Comparison of ENCODE assay signal across 13 cellular contexts in genomic region chr9:87107072-87107471, GRCh38.
A peak's percentile ranks its signal among the peaks of the same experiment; 100 is the strongest.
DNase-seq lines count a peak whose midpoint lies in the region; ATAC-seq, FAIRE-seq and TF ChIP-seq lines count a peak whose summit lies in the region.
"Had no signal": no experiment of that assay in that cellular context is flagged by ENCODE, and none has a peak within 500 bp of the region (broad histone marks: within the 10 kb centered on the region; RNA-seq: fewer than 3 reads in every experiment).

No MANE protein-coding gene starts in this region.

- in situ Hi-C loops in GM12878 (cut with MboI), result no loop called here

- TF ChIP-seq RAD21 in GM12878 (IDR thresholded peaks at IDR 0.05; ENCODE audit: insufficient read depth, low read depth, low read length), result peak; percentile 33; the same call in 1 of the 2 replicates

- intact Hi-C loops in GM12878 (cut with micrococcal nuclease; ENCODE audit: unreplicated experiment), result loop anchor here (2.0 to 10.0 kb wide), 2 partner anchors 218 to 622 kb away; no protein-coding TSS in a partner anchor
- intact Hi-C loops in adrenal gland (cut with DNase I), result no loop called here
- intact Hi-C loops in right cardiac atrium (cut with DNase I), result no loop called here

- H3K27me3 Mint-ChIP-seq in HFFc6 (ENCODE audit: insufficient read depth), result no peaks in the 10 kb centered on the region; the same call in 1 of the 2 replicates

- H3K79me2 ChIP-seq in GM12878 (ENCODE audit: control insufficient read depth, insufficient read depth, low read length) (no peaks in the 10 kb centered on the region), keratinocyte (ENCODE audit: control insufficient read depth, insufficient read depth, low read length) (no peaks in the 10 kb centered on the region)

- no peaks in the 10 kb centered on the region for H3K4me1 ChIP-seq in GM12878 (ENCODE audit: control insufficient read depth, insufficient read depth, low read length)
- peaks cover 22% of the 10 kb centered on the region for H3K4me1 ChIP-seq in keratinocyte (ENCODE audit: control insufficient read depth, extremely low read depth, insufficient read depth, low read length)
- H3K4me1 ChIP-seq in adrenal gland (replicated peaks in 1 of 2), result no peaks in the 10 kb centered on the region
- peaks cover 3% of the 10 kb centered on the region for H3K4me1 ChIP-seq in right cardiac atrium (ENCODE audit: control insufficient read depth, insufficient read depth, low read length)

- SMC1A ChIA-PET in GM12878 (lab: Charles Lee; ENCODE audit: uncharacterized antibody, unreplicated experiment), result interaction anchor here (1.0 kb wide), 1 partner anchor 218 kb away, joined by 6 read pairs; no protein-coding TSS in a partner anchor

- H3K36me3 Mint-ChIP-seq in HFFc6 (ENCODE audit: low read depth), result no peaks in the 10 kb centered on the region; the same call in 1 of the 2 replicates
- H3K36me3 Mint-ChIP-seq: memory B cell had no signal

- H3K9me3 ChIP-seq in GM12878 (replicated peaks; ENCODE audit: control insufficient read depth, insufficient read depth, low read length) (no peaks in the 10 kb centered on the region), keratinocyte (ENCODE audit: control insufficient read depth, low read depth, low read length) (no peaks in the 10 kb centered on the region), adrenal gland (replicated peaks in 1 of 3) (no peaks in the 10 kb centered on the region), right cardiac atrium (ENCODE audit: control insufficient read depth, low read length) (no peaks in the 10 kb centered on the region)
- H3K9me3 ChIP-seq: thoracic aorta had no signal

- no peak overlapping the region for H3K4me3 Mint-ChIP-seq in HFFc6
- H3K4me3 Mint-ChIP-seq: activated T-cell treated with anti-CD3 and anti-CD28 coated beads, Interleukin-2, amount 50 U/mL, for 24 hours; memory B cell had no signal

- H3K4me2 ChIP-seq in GM12878 (ENCODE audit: control insufficient read depth, insufficient read depth) (no peak overlapping the region), keratinocyte (ENCODE audit: control insufficient read depth, extremely low read depth, insufficient read depth, low read depth, low read length) (no peak overlapping the region)

- H3K27ac ChIP-seq in C4-2B (no peak overlapping the region), GM12878 (ENCODE audit: control insufficient read depth, insufficient read depth) (no peak overlapping the region), keratinocyte (ENCODE audit: control insufficient read depth, insufficient read depth, low read length) (peak overlapping the region; percentile 51), adrenal gland (no peak overlapping the region), right cardiac atrium (ENCODE audit: low read length) (no peak overlapping the region)
- H3K27ac ChIP-seq: thoracic aorta had no signal

- peak overlapping the region; percentile 73 for H3K27ac Mint-ChIP-seq in HFFc6
- H3K27ac Mint-ChIP-seq: activated T-cell treated with anti-CD3 and anti-CD28 coated beads, Interleukin-2, amount 50 U/mL, for 24 hours; memory B cell had no signal

- H3K36me3 ChIP-seq in GM12878 (ENCODE audit: control insufficient read depth in 2 of 2, insufficient read depth in 2 of 2, low read length in 1 of 2), result no peaks in the 10 kb centered on the region
- H3K36me3 ChIP-seq in keratinocyte (ENCODE audit: control insufficient read depth in 2 of 2, extremely low read depth in 1 of 2, insufficient read depth in 2 of 2, low read length in 2 of 2), result no peaks in the 10 kb centered on the region
- H3K36me3 ChIP-seq in adrenal gland (replicated peaks in 1 of 2), result no peaks in the 10 kb centered on the region
- H3K36me3 ChIP-seq: thoracic aorta had no signal

- H3K9ac ChIP-seq in GM12878 (ENCODE audit: control insufficient read depth, insufficient read depth, low read length), result no peak overlapping the region
- no peak overlapping the region for H3K9ac ChIP-seq in keratinocyte (ENCODE audit: control insufficient read depth, extremely low read depth, insufficient read depth, low read length)

- TF ChIP-seq EP300 in GM12878 (IDR thresholded peaks at IDR 0.05; ENCODE audit: borderline replicate concordance in 1 of 2, control insufficient read depth in 1 of 2, low read depth in 2 of 2, low read length in 2 of 2), result no peak

- TF ChIP-seq POLR2A in GM12878 (IDR thresholded peaks at IDR 0.05; ENCODE audit: low read depth, low read length), result no peak
- TF ChIP-seq POLR2A in adrenal gland (IDR thresholded peaks at IDR 0.05), result no peak

- H3K27me3 ChIP-seq in GM12878 (replicated peaks in 1 of 2; ENCODE audit: control insufficient read depth in 2 of 2, insufficient read depth in 2 of 2, low read length in 1 of 2) (peaks cover 0 to 1% of the 10 kb centered on the region in 2 experiments; a peak in 2 of 4 replicates), keratinocyte (ENCODE audit: control insufficient read depth, extremely low read depth, insufficient read depth, low read length) (no peaks in the 10 kb centered on the region), adrenal gland (peaks cover 9% of the 10 kb centered on the region), right cardiac atrium (ENCODE audit: control insufficient read depth, insufficient read depth) (no peaks in the 10 kb centered on the region)

- POLR2A ChIA-PET in GM12878 (lab: Charles Lee), result no interaction called here

- H3K4me3 ChIP-seq in GM12878, result no peak overlapping the region
- no peak overlapping the region for H3K4me3 ChIP-seq in keratinocyte (ENCODE audit: control insufficient read depth in 2 of 3, extremely low read depth in 1 of 3, insufficient read depth in 2 of 3, low read depth in 1 of 3, low read length in 3 of 3)
- no peak overlapping the region for H3K4me3 ChIP-seq in adrenal gland
- no peak overlapping the region for H3K4me3 ChIP-seq in right cardiac atrium (ENCODE audit: low read length)
- H3K4me3 ChIP-seq: thoracic aorta had no signal

- no TSS peak for BruUV-seq in GM12878 (replicated peaks; lab: Mats Ljungman, UMichigan)

- no peaks in the 10 kb centered on the region for H3K9me3 Mint-ChIP-seq in HFFc6

- DNase-seq in HFFc6 (no peak), GM12878 (ENCODE audit: low read depth, low spot score) (no peak), keratinocyte (ENCODE audit: low read depth, low spot score) (peak; percentile 88), adrenal gland (no peak), right cardiac atrium (no peak), NCI-H146 treated with DMSO at 0.1 percent for 48 hours (lab: John Stamatoyannopoulos, UW; ENCODE audit: unreplicated experiment) (no peak), NCI-H146 (lab: John Stamatoyannopoulos, UW) (no peak)
- DNase-seq: activated T-cell treated with anti-CD3 and anti-CD28 coated beads, Interleukin-2, amount 50 U/mL, for 24 hours; NCI-H1436 treated with DMSO at 0.1 percent for 48 hours had no signal

- H4K20me1 ChIP-seq in GM12878 (ENCODE audit: control insufficient read depth, insufficient read depth), result no peaks in the 10 kb centered on the region
- H4K20me1 ChIP-seq in keratinocyte (ENCODE audit: control insufficient read depth, extremely low read depth, insufficient read depth, low read length), result no peaks in the 10 kb centered on the region

- TF ChIP-seq CTCF in C4-2B (conservative IDR thresholded peaks at IDR 0.05), result peak; percentile 45
- TF ChIP-seq CTCF in HFFc6 (IDR thresholded peaks at IDR 0.05), result peak; percentile 64
- peak; percentile 31 to 37 (median 31); a peak in 4 of 6 replicates for TF ChIP-seq CTCF in GM12878 (IDR thresholded peaks at IDR 0.05 in 2 of 3, conservative IDR thresholded peaks at IDR 0.05 in 1 of 3; ENCODE audit: control insufficient read depth in 2 of 3, extremely low read depth in 1 of 3, insufficient read depth in 1 of 3, low read depth in 3 of 3, low read length in 3 of 3)
- peak; percentile 31 to 71 (median 44) for TF ChIP-seq CTCF in keratinocyte (optimal IDR thresholded peaks at IDR 0.05 in 1 of 3, IDR thresholded peaks at IDR 0.05 in 1 of 3, conservative IDR thresholded peaks at IDR 0.05 in 1 of 3; ENCODE audit: extremely low read depth in 1 of 3, insufficient read depth in 2 of 3, low read length in 3 of 3)
- TF ChIP-seq CTCF in adrenal gland (IDR thresholded peaks at IDR 0.05), result peak in 1 of 6 experiments; percentile 8

- CTCF ChIA-PET in GM12878 (lab: Yijun Ruan, JAX), result interaction anchor here (0.7 to 1.4 kb wide), 2 partner anchors 218 to 710 kb away, joined by 3 to 6 read pairs; no protein-coding TSS in a partner anchor

- peaks cover 71% of the 10 kb centered on the region for H3K4me1 Mint-ChIP-seq in HFFc6 (ENCODE audit: low read depth)
- H3K4me1 Mint-ChIP-seq: memory B cell had no signal

- dilution Hi-C loops in keratinocyte (cut with MboI; ENCODE audit: extremely low pct_ligation_motif_present, low sequenced_read_pairs), result no loop called here

- H2AFZ ChIP-seq in GM12878 (ENCODE audit: control insufficient read depth, low read depth, low read length), result no peak overlapping the region
- peak overlapping the region; percentile 68 for H2AFZ ChIP-seq in keratinocyte (ENCODE audit: control insufficient read depth, low read length)

- 43% methylated on average over 1 of the region's 1 CpG for WGBS in GM12878 (ENCODE audit: insufficient coverage, insufficient replicate concordance, low lambda C conversion rate, missing lambda C conversion rate)
- 52 to 88% (median 73%) methylated on average over 1 of the region's 1 CpG for WGBS in adrenal gland, 4 donors
- WGBS in right cardiac atrium, result 88% methylated on average over 1 of the region's 1 CpG

- no peak for ATAC-seq in GM12878
- ATAC-seq in right cardiac atrium, result no peak

- RAD21 ChIA-PET in GM12878 (lab: Charles Lee; ENCODE audit: unreplicated experiment), result no interaction called here

- no peaks in the 10 kb centered on the region for H3K9me1 ChIP-seq in keratinocyte (ENCODE audit: control insufficient read depth, extremely low read depth, insufficient read depth, low read length)

- no peak for FAIRE-seq in GM12878 (lab: Jason Lieb, UNC)
- FAIRE-seq in keratinocyte (lab: Jason Lieb, UNC), result peak; percentile 94
- FAIRE-seq: TTC549 had no signal

TF ChIP-seq in GM12878, 131 proteins besides CTCF, POLR2A, EP300 and RAD21:
- TF ChIP-seq SMC3 (IDR thresholded peaks at IDR 0.05; ENCODE audit: borderline replicate concordance, low read length) (peak; percentile 24; the same call in 1 of the 2 replicates), ZNF384 (IDR thresholded peaks at IDR 0.05; ENCODE audit: borderline replicate concordance, low read depth, low read length) (no peak)
